In the genomic region with DNA sequence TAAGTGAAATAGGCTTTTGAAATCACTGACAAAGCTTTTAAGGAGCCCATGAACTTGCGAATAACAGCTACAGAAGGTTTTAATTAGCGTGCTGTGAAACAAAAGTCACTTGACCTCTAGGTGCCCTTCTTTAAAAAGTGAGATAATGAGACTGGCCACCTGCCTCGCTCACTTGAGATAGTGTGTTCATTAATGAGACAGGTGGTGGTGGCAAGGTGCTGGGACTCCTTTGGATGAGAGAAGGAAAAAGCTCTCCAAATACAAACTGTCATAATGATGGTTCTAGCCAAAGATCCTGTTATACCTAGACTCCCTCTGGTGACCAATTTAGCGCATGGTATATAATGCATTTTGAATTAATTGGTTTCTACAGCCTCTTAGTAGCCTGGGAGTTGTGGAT, we compare ENCODE assay signal across 9 cellular contexts. TPM values are rescaled to one million over a fixed set of nuclear protein-coding genes. Genes with fewer than 3 reads are reported as not detected.
A peak's percentile ranks its signal among the peaks of the same experiment; 100 is the strongest.
DNase-seq lines count a peak whose midpoint lies in the region; ATAC-seq, FAIRE-seq and TF ChIP-seq lines count a peak whose summit lies in the region.
"Had no signal": no experiment of that assay in that cellular context is flagged by ENCODE, and none has a peak within 500 bp of the region (broad histone marks: within the 10 kb centered on the region; RNA-seq: fewer than 3 reads in every experiment).

No MANE protein-coding gene starts in this region.

- no peak for FAIRE-seq in pancreas (lab: Jason Lieb, UNC)

- H3K27me3 ChIP-seq in H7 (ENCODE audit: control insufficient read depth, insufficient read depth, low read length): no peaks in the 10 kb centered on the region
- H3K27me3 ChIP-seq in osteoblast (ENCODE audit: insufficient read depth, low read length): peaks cover 23% of the 10 kb centered on the region
- no peaks in the 10 kb centered on the region for H3K27me3 ChIP-seq in pancreas
- H3K27me3 ChIP-seq: left lung had no signal

- no peaks in the 10 kb centered on the region for H4K20me1 ChIP-seq in osteoblast (ENCODE audit: insufficient read depth, low read length)

- H3K4me1 ChIP-seq in osteoblast (ENCODE audit: insufficient read depth, low read length): no peaks in the 10 kb centered on the region
- no peaks in the 10 kb centered on the region for H3K4me1 ChIP-seq in pancreas
- H3K4me1 ChIP-seq: left lung had no signal

- TF ChIP-seq CTCF in osteoblast (IDR thresholded peaks at IDR 0.05; ENCODE audit: extremely low read depth, low read depth, low read length) (peak; percentile 43), pancreas (IDR thresholded peaks at IDR 0.05) (no peak)

- WGBS in pancreas, 2 donors: 47 to 55% methylated on average over 4 of the region's 4 CpGs

- in situ Hi-C loops in T47D (cut with HindIII; ENCODE audit: low pct_unique_long_range_greater_than_20kb, low sequenced_read_pairs): no loop called here

- H3K4me3 ChIP-seq in H7 (ENCODE audit: insufficient read depth, low read depth, low read length): no peak overlapping the region
- H3K4me3 ChIP-seq in osteoblast (ENCODE audit: insufficient read depth, low read length): no peak overlapping the region
- H3K4me3 ChIP-seq in pancreas: no peak overlapping the region
- H3K4me3 ChIP-seq: left lung had no signal

- no peaks in the 10 kb centered on the region for H3K79me2 ChIP-seq in osteoblast (ENCODE audit: insufficient read depth, low read length)

- DNase-seq in H7 (peak; percentile 47), NCI-H2107 treated with DMSO at 0.1 percent for 48 hours (lab: John Stamatoyannopoulos, UW; ENCODE audit: unreplicated experiment) (peak; percentile 88), T47D (ENCODE audit: low read depth in 1 of 2, low spot score in 1 of 2) (peak; percentile 53 to 79), osteoblast (ENCODE audit: insufficient read length, low spot score, missing footprints) (peak; percentile 71), mesenteric fat pad (ENCODE audit: low spot score) (no peak), pancreas (no peak)
- DNase-seq in activated naive CD4-positive, alpha-beta T cell treated with anti-CD3 and anti-CD28 coated beads, Interleukin-2, amount 50 U/mL, for 72 hours (ENCODE audit: low spot score in 2 of 2): no peak
- DNase-seq: left lung had no signal

- H3K9me3 ChIP-seq in osteoblast (ENCODE audit: low read depth, low read length) (no peaks in the 10 kb centered on the region), pancreas (no peaks in the 10 kb centered on the region)
- H3K9me3 ChIP-seq: left lung had no signal

- H3K4me2 ChIP-seq in osteoblast (ENCODE audit: insufficient read depth, low read length): no peak overlapping the region

- H3K36me3 Mint-ChIP-seq in activated naive CD4-positive, alpha-beta T cell treated with anti-CD3 and anti-CD28 coated beads, Interleukin-2, amount 50 U/mL, for 72 hours: no peaks in the 10 kb centered on the region

- H3K36me3 ChIP-seq in H7 (replicated peaks; ENCODE audit: control insufficient read depth, insufficient read depth, low read length) (no peaks in the 10 kb centered on the region), osteoblast (ENCODE audit: insufficient read depth, low read length) (no peaks in the 10 kb centered on the region), pancreas (no peaks in the 10 kb centered on the region)
- H3K36me3 ChIP-seq: left lung had no signal

- ATAC-seq in GM21423 (IDR thresholded peaks at IDR 0.05; ENCODE audit: unreplicated experiment) (no peak), pancreas (no peak)
- no peak for ATAC-seq in activated naive CD4-positive, alpha-beta T cell treated with anti-CD3 and anti-CD28 coated beads, Interleukin-2, amount 50 U/mL, for 72 hours
- ATAC-seq: left lung had no signal

- no peak overlapping the region for H3K27ac Mint-ChIP-seq in activated naive CD4-positive, alpha-beta T cell treated with anti-CD3 and anti-CD28 coated beads, Interleukin-2, amount 50 U/mL, for 72 hours

- no peak overlapping the region for H3K27ac ChIP-seq in osteoblast (ENCODE audit: low read depth, low read length)
- no peak overlapping the region for H3K27ac ChIP-seq in pancreas
- H3K27ac ChIP-seq: left lung had no signal

- intact Hi-C loops in pancreas (cut with DNase I): no loop called here

- H3K9me3 Mint-ChIP-seq in activated naive CD4-positive, alpha-beta T cell treated with anti-CD3 and anti-CD28 coated beads, Interleukin-2, amount 50 U/mL, for 72 hours: no peaks in the 10 kb centered on the region

- no peak overlapping the region for H2AFZ ChIP-seq in osteoblast (ENCODE audit: low read length)

RNA-seq across cellular contexts. Expression of gene IREB2, which starts 22.7 kb away (rescaled TPM):
- total RNA-seq in H7 (2014; rRNA removed; shearing (Covaris generic)): 37.6 and 49.9 TPM in 2 replicates
- total RNA-seq in osteoblast (26.8 and 27.1 TPM in 2 replicates), mesenteric fat pad (57.1 TPM), pancreas (10 to 100 TPM; 18.2 to 34.0 (median 22.3) TPM)
- 10 to 100 TPM; 69.1 to 71.7 TPM for total RNA-seq in activated naive CD4-positive, alpha-beta T cell treated with anti-CD3 and anti-CD28 coated beads, Interleukin-2, amount 50 U/mL, for 72 hours
- 1 to 10 TPM; 5.7 to 7.8 TPM for polyA plus RNA-seq in pancreas

Comparison
In these comparisons a context has a peak if more than half of its experiments do, and no peak if none do; other contexts are left out.
1. DNase-seq: peak in H7 (single experiment), NCI-H2107 treated with DMSO at 0.1 percent for 48 hours (single experiment), T47D (2 of 2) and osteoblast (single experiment); none in mesenteric fat pad (single experiment), activated naive CD4-positive, alpha-beta T cell treated with anti-CD3 and anti-CD28 coated beads, Interleukin-2, amount 50 U/mL, for 72 hours (0 of 2) and pancreas (0 of 6).